Comparison of ENCODE assay signal across 19 cellular contexts in the genomic region with DNA sequence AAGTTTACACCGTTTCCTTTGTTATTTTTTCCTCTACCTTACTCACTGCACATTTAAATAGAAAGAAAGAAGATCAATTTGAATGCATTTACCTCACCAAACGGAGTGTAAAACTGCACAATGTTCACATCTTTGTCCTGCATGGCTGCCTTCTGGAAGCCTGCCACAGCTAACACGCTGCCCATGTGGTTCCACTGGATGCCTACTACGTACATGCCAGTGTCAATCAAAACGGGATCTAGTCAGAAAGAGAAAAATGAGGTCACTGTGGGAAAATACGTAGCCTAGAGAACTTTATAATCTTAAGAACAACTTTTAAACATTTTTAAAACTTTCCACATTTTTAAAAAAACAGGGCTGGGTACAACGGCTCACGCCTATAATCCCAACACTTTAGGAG. TPM values are rescaled to one million over a fixed set of nuclear protein-coding genes. Genes with fewer than 3 reads are reported as not detected.
"Had no signal": no experiment of that assay in that cellular context is flagged by ENCODE, and none has a peak within 500 bp of the region (broad histone marks: within the 10 kb centered on the region; RNA-seq: fewer than 3 reads in every experiment).

No MANE protein-coding gene starts in this region.

- H3K9me3 ChIP-seq: colonic mucosa, stomach, thoracic aorta had no signal

- H3K36me3 ChIP-seq: colonic mucosa had no signal

- ATAC-seq: foreskin keratinocyte; naive thymus-derived CD4-positive, alpha-beta T cell; right cardiac atrium had no signal

- H3K9me3 Mint-ChIP-seq: endodermal cell; naive thymus-derived CD4-positive, alpha-beta T cell had no signal

- H3K4me3 ChIP-seq: colonic mucosa, hepatocyte, stomach, thoracic aorta had no signal

- H3K4me3 Mint-ChIP-seq: endodermal cell; naive thymus-derived CD4-positive, alpha-beta T cell had no signal

- H3K27ac Mint-ChIP-seq: endodermal cell had no signal

- H3K4me1 ChIP-seq: colonic mucosa, foreskin keratinocyte, stomach had no signal

- H3K27me3 Mint-ChIP-seq: naive thymus-derived CD4-positive, alpha-beta T cell had no signal

- DNase-seq: colonic mucosa; dermis blood vessel endothelial cell; effector CD4-positive, alpha-beta T cell; endodermal cell; erythroblast; foreskin keratinocyte; head of caudate nucleus; kidney; mesendoderm; naive thymus-derived CD4-positive, alpha-beta T cell; right cardiac atrium; small intestine; stimulated activated CD4-positive, alpha-beta T cell treated with anti-CD3 and anti-CD28 coated beads, Interleukin-12 subunit alpha, Interleukin-12 subunit beta, amount 100 ng/mL, for 4 hours; stimulated activated naive CD4-positive, alpha-beta T cell; stomach; substantia nigra; trophoblast cell had no signal

RNA-seq across cellular contexts. Expression of a gene that starts 39.0 kb away (rescaled TPM):
- total RNA-seq: naive thymus-derived CD4-positive, alpha-beta T cell had no signal
